In the genomic region with DNA sequence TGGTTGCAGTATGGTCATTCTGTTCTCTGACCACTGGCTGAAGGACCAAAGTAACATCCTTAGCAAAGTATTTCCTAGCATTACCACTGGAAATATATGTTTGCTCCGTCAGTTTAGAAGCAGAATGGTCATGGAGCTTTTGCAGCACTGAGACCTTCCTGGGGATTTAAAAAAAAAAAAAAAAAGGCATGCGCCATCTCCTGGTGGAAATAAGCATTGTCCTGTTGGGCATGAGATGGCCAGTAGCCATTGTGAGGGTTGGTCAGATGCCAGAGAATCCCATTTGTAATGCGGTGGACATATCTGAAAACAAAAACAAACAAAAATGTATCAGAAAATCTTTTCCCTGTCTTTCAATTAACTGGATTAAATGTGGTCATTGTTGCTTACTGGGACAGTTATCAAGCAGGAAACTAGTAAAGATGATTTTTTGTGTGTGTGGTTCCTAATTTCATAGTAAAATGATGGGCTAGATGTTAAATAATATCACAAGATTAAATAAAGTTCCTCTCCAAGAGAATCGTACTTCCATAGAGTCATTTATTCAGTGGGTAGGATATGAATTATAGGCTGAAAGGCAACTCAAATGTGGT, we compare ENCODE assay signal across 8 cellular contexts.
A peak's percentile ranks its signal among the peaks of the same experiment; 100 is the strongest.
DNase-seq lines count a peak whose midpoint lies in the region; ATAC-seq and TF ChIP-seq lines count a peak whose summit lies in the region.

No MANE protein-coding gene starts in this region.

- WGBS in mesenchymal stem cell = 18% methylated on average over 1 of the region's 4 CpGs

- H3K79me2 ChIP-seq in OCI-LY1 (ENCODE audit: insufficient read depth, low read length) = no peaks in the 10 kb centered on the region

- peak overlapping the region; percentile 8 to 82 for H3K4ac ChIP-seq in mesenchymal stem cell (ENCODE audit: low read depth in 1 of 2, low read length in 2 of 2)

- H2AFZ ChIP-seq in OCI-LY1 (ENCODE audit: low read length) (no peak overlapping the region), mesenchymal stem cell (ENCODE audit: low read depth, low read length) (peak overlapping the region; percentile 5)

- no peaks in the 10 kb centered on the region for H3F3A ChIP-seq in OCI-LY1 (ENCODE audit: insufficient read depth, low read length)

- H4K20me1 ChIP-seq in OCI-LY1 (ENCODE audit: insufficient read depth, low read length) = no peaks in the 10 kb centered on the region

- H3K4me2 ChIP-seq in OCI-LY1 (ENCODE audit: low read length) = no peak overlapping the region
- H3K4me2 ChIP-seq in mesenchymal stem cell (ENCODE audit: low read length, poor library complexity, severe bottlenecking) = no peak overlapping the region

- H3K18ac ChIP-seq in mesenchymal stem cell (ENCODE audit: low read depth in 1 of 2, low read length in 2 of 2) = peak overlapping the region; percentile 23 to 73

- H3K36me3 ChIP-seq in BE2C (peaks cover 36% of the 10 kb centered on the region), OCI-LY1 (ENCODE audit: insufficient read depth, low read length) (no peaks in the 10 kb centered on the region), mesenchymal stem cell (ENCODE audit: control insufficient read depth in 1 of 2, insufficient read depth in 2 of 2, low read depth in 1 of 2, low read length in 2 of 2) (peaks cover 0 to 9% of the 10 kb centered on the region in 2 experiments)

- no peaks in the 10 kb centered on the region for H3K9me3 ChIP-seq in BE2C
- no peaks in the 10 kb centered on the region for H3K9me3 ChIP-seq in OCI-LY1 (ENCODE audit: low read length)
- H3K9me3 ChIP-seq in mesenchymal stem cell (ENCODE audit: control insufficient read depth, low read length) = no peaks in the 10 kb centered on the region

- ATAC-seq in GM19438 (IDR thresholded peaks at IDR 0.05; ENCODE audit: low read depth, unreplicated experiment) (peak; percentile 56), GM18907 (IDR thresholded peaks at IDR 0.05; ENCODE audit: unreplicated experiment) (no peak)

- H3K4me1 ChIP-seq in BE2C (peaks cover 3% of the 10 kb centered on the region; the same call in 1 of the 2 replicates), OCI-LY1 (ENCODE audit: insufficient read depth, low read length, severe bottlenecking) (no peaks in the 10 kb centered on the region), mesenchymal stem cell (ENCODE audit: control insufficient read depth, insufficient read depth, low read depth, low read length) (peaks cover 21% of the 10 kb centered on the region)

- peak overlapping the region; percentile 51 for H2BK120ac ChIP-seq in mesenchymal stem cell (ENCODE audit: low read depth, low read length)

- H2BK5ac ChIP-seq in mesenchymal stem cell (ENCODE audit: low read depth, low read length, poor library complexity, severe bottlenecking) = no peak overlapping the region

- peak; percentile 80 for TF ChIP-seq CTCF in BE2C (IDR thresholded peaks at IDR 0.05; ENCODE audit: low read depth, low read length)
- peak; percentile 79 for TF ChIP-seq CTCF in OCI-LY1 (IDR thresholded peaks at IDR 0.05; ENCODE audit: low read length)

- H3K79me1 ChIP-seq in mesenchymal stem cell (replicated peaks; ENCODE audit: low read length, poor library complexity, severe bottlenecking) = peaks cover 4% of the 10 kb centered on the region

- H3K14ac ChIP-seq in mesenchymal stem cell (ENCODE audit: low read length in 2 of 2) = no peak overlapping the region

- H2BK15ac ChIP-seq in mesenchymal stem cell (ENCODE audit: low read depth, poor library complexity, severe bottlenecking) = no peak overlapping the region

- H3K27me3 ChIP-seq in BE2C (no peaks in the 10 kb centered on the region), OCI-LY1 (ENCODE audit: insufficient read depth, low read length) (0 out of 2 replicates have a peak, but pooled peaks cover 3% of the 10 kb centered on the region), mesenchymal stem cell (ENCODE audit: control insufficient read depth in 1 of 2, insufficient read depth in 1 of 2, low read length in 2 of 2) (no peaks in the 10 kb centered on the region)

- no peak overlapping the region for H4K8ac ChIP-seq in mesenchymal stem cell (ENCODE audit: low read length)

- H3K4me3 ChIP-seq in BE2C (ENCODE audit: low read depth, low read length) (no peak overlapping the region), OCI-LY1 (ENCODE audit: low read depth, low read length, poor library complexity, severe bottlenecking) (no peak overlapping the region), mesenchymal stem cell (ENCODE audit: insufficient read depth in 1 of 2, low read depth in 1 of 2, low read length in 2 of 2) (no peak overlapping the region)

- no peak overlapping the region for H3K9ac ChIP-seq in OCI-LY1 (ENCODE audit: low read length)
- peak overlapping the region; percentile 51 for H3K9ac ChIP-seq in mesenchymal stem cell (ENCODE audit: low read length)

- no peak overlapping the region for H4K91ac ChIP-seq in mesenchymal stem cell (ENCODE audit: low read length)

- H2AK5ac ChIP-seq in mesenchymal stem cell (ENCODE audit: low read length, severe bottlenecking) = peak overlapping the region; percentile 52

- H3K23ac ChIP-seq in mesenchymal stem cell (ENCODE audit: low read length in 2 of 2) = no peak overlapping the region

- no peak overlapping the region for H2BK12ac ChIP-seq in mesenchymal stem cell (ENCODE audit: low read length in 2 of 2)

- no peaks in the 10 kb centered on the region for H3K9me2 ChIP-seq in OCI-LY1 (ENCODE audit: low read depth, low read length)

- H3K27ac ChIP-seq in OCI-LY1 (ENCODE audit: low read depth, low read length, poor library complexity, severe bottlenecking) = no peak overlapping the region
- no peak overlapping the region for H3K27ac ChIP-seq in mesenchymal stem cell (ENCODE audit: low read length, poor library complexity, severe bottlenecking)

- peak; percentile 43 for DNase-seq in BE2C
- peak; percentile 85 for DNase-seq in dermis blood vessel endothelial cell
- peak; percentile 80 for DNase-seq in mesenchymal stem cell
- no peak for DNase-seq in activated CD4-positive, alpha-beta T cell treated with anti-CD3 and anti-CD28 coated beads for 4 hours
- DNase-seq in activated gamma-delta T cell (lab: John Stamatoyannopoulos, UW) = no peak

Comparison
In these comparisons a context has a peak if more than half of its experiments do, and no peak if none do; other contexts are left out.
1. DNase-seq: peak in BE2C (single experiment), dermis blood vessel endothelial cell (single experiment) and mesenchymal stem cell (single experiment); none in activated CD4-positive, alpha-beta T cell treated with anti-CD3 and anti-CD28 coated beads for 4 hours (0 of 2) and activated gamma-delta T cell (single experiment).